7 cellular contexts compared by ENCODE assay signal in genomic region chr18:75070235-75070624, GRCh38.
A peak's percentile ranks its signal among the peaks of the same experiment; 100 is the strongest.
DNase-seq lines count a peak whose midpoint lies in the region; ATAC-seq, FAIRE-seq and TF ChIP-seq lines count a peak whose summit lies in the region.

No MANE protein-coding gene starts in this region.

- no peak overlapping the region for H2AFZ ChIP-seq in SU-DHL-6 (ENCODE audit: low read depth, low read length, severe bottlenecking)

- H3K9me3 ChIP-seq in SU-DHL-6 (ENCODE audit: insufficient read depth, low read length) (no peaks in the 10 kb centered on the region), esophagus (ENCODE audit: control insufficient read depth in 2 of 2, insufficient read depth in 1 of 2, low read depth in 1 of 2, low read length in 1 of 2) (peaks cover 0 to 4% of the 10 kb centered on the region in 2 donors)

- TF ChIP-seq POLR2A in GM12891 (IDR thresholded peaks at IDR 0.05; ENCODE audit: low read depth, low read length) = no peak

- H3K36me3 ChIP-seq in SU-DHL-6 (ENCODE audit: low read length) (no peaks in the 10 kb centered on the region), esophagus (ENCODE audit: control insufficient read depth in 2 of 2, insufficient read depth in 2 of 2, low read length in 1 of 2) (no peaks in the 10 kb centered on the region)

- H4K20me1 ChIP-seq in SU-DHL-6 (ENCODE audit: low read depth, low read length) = no peaks in the 10 kb centered on the region

- no peak overlapping the region for H3K27ac ChIP-seq in SU-DHL-6 (ENCODE audit: low read depth, low read length)
- H3K27ac ChIP-seq in esophagus (ENCODE audit: low read depth in 2 of 2, low read length in 1 of 2) = peak overlapping the region; percentile 81
- peak overlapping the region in 19 of 21 experiments; percentile 44 to 89 (median 77) for H3K27ac ChIP-seq in skin epidermis

- H3F3A ChIP-seq in SU-DHL-6 (ENCODE audit: insufficient read depth) = no peaks in the 10 kb centered on the region

- peaks cover 9 to 16% of the 10 kb centered on the region in 2 donors for H3K4me1 ChIP-seq in esophagus (ENCODE audit: control insufficient read depth in 2 of 2, insufficient read depth in 2 of 2, low read length in 1 of 2)

- ATAC-seq in HG03196 (IDR thresholded peaks at IDR 0.05; ENCODE audit: unreplicated experiment) (no peak), HG02759 (IDR thresholded peaks at IDR 0.05; ENCODE audit: unreplicated experiment) (no peak)

- no peaks in the 10 kb centered on the region for H3K79me2 ChIP-seq in SU-DHL-6 (ENCODE audit: insufficient read depth, low read length)

- H3K27me3 ChIP-seq in SU-DHL-6 (ENCODE audit: low read length) (no peaks in the 10 kb centered on the region), esophagus (ENCODE audit: control insufficient read depth in 1 of 2, insufficient read depth in 2 of 2, low read length in 2 of 2) (no peaks in the 10 kb centered on the region)

- TF ChIP-seq CTCF in SU-DHL-6 (IDR thresholded peaks at IDR 0.05; ENCODE audit: insufficient read depth, low read length, poor library complexity, severe bottlenecking) = no peak

- H3K9ac ChIP-seq in SU-DHL-6 (ENCODE audit: low read length) = no peak overlapping the region

- DNase-seq in GM12891 (ENCODE audit: insufficient read length, low spot score) (no peak), A172 (ENCODE audit: low spot score) (no peak)

- H3K4me3 ChIP-seq in SU-DHL-6 (ENCODE audit: insufficient read depth, low read length, poor library complexity, severe bottlenecking) (no peak overlapping the region), esophagus (ENCODE audit: low read depth in 1 of 2, low read length in 2 of 2) (peak overlapping the region; percentile 9 to 21), skin epidermis (no peak overlapping the region)

- H3K4me2 ChIP-seq in SU-DHL-6 (ENCODE audit: low read depth, low read length, poor library complexity, severe bottlenecking) = peak overlapping the region; percentile 60

- peak; percentile 45 for FAIRE-seq in GM12891 (lab: Jason Lieb, UNC)

- 61 to 64% methylated on average over 16 of the region's 16 CpGs for WGBS in esophagus, 2 donors

- no peaks in the 10 kb centered on the region for H3K9me2 ChIP-seq in SU-DHL-6 (replicated peaks; ENCODE audit: insufficient read depth, low read length)

TF ChIP-seq in GM12891, 5 proteins besides CTCF, POLR2A, EP300 and RAD21:
- TF ChIP-seq POLR2AphosphoS5 (IDR thresholded peaks at IDR 0.05; ENCODE audit: low read depth, low read length) = no peak
- TF ChIP-seq POU2F2 (IDR thresholded peaks at IDR 0.05; ENCODE audit: low read depth, low read length) = no peak
- no peak for TF ChIP-seq TAF1 (IDR thresholded peaks at IDR 0.05; ENCODE audit: low read depth, low read length)
- TF ChIP-seq PAX5 (IDR thresholded peaks at IDR 0.05; ENCODE audit: insufficient read depth, low read length, severe bottlenecking) = no peak
- TF ChIP-seq SPI1 (IDR thresholded peaks at IDR 0.05; ENCODE audit: low read depth, low read length) = no peak

Comparison
In these comparisons a context has a peak if more than half of its experiments do, and no peak if none do; other contexts are left out.
1. H3K4me3 ChIP-seq: peak in esophagus (2 of 2); none in SU-DHL-6 (single experiment) and skin epidermis (0 of 7).